Comparison of ENCODE assay signal across 30 cellular contexts in genomic region chr14:64934338-64934939, GRCh38. TPM values are rescaled to one million over a fixed set of nuclear protein-coding genes. Genes with fewer than 3 reads are reported as not detected.
DNase-seq lines count a peak whose midpoint lies in the region; ATAC-seq, FAIRE-seq and TF ChIP-seq lines count a peak whose summit lies in the region.
"Had no signal": no experiment of that assay in that cellular context is flagged by ENCODE, and none has a peak within 500 bp of the region (broad histone marks: within the 10 kb centered on the region; RNA-seq: fewer than 3 reads in every experiment).

No MANE protein-coding gene starts in this region.

- H3K4me3 ChIP-seq in psoas muscle: peak overlapping the region; percentile 2
- H3K4me3 ChIP-seq: GM12878, lung, smooth muscle cell, vagina had no signal

- H3K4me3 Mint-ChIP-seq in activated T-cell treated with anti-CD3 and anti-CD28 coated beads, Interleukin-2, amount 50 U/mL, for 72 hours: no peak overlapping the region
- no peak overlapping the region for H3K4me3 Mint-ChIP-seq in chondrocyte (ENCODE audit: unreplicated experiment)
- no peak overlapping the region for H3K4me3 Mint-ChIP-seq in glutamatergic neuron (ENCODE audit: unreplicated experiment)
- H3K4me3 Mint-ChIP-seq: activated B cell treated with CpG ODN at 0.5 μM for 24 hours had no signal

- peaks cover 58% of the 10 kb centered on the region for H3K4me1 ChIP-seq in psoas muscle

- FAIRE-seq in HTR-8/SVneo (lab: Jason Lieb, UNC): peak; percentile 84
- FAIRE-seq: astrocyte, D721Med, endothelial cell of umbilical vein, GM12878 had no signal

- no peak for TF ChIP-seq CTCF in chondrocyte (IDR thresholded peaks at IDR 0.05)
- TF ChIP-seq CTCF in psoas muscle (IDR thresholded peaks at IDR 0.05): no peak
- no peak for TF ChIP-seq CTCF in glutamatergic neuron (IDR thresholded peaks at IDR 0.05; ENCODE audit: partially characterized antibody, unreplicated experiment)

- no peaks in the 10 kb centered on the region for H3K9me3 ChIP-seq in psoas muscle
- H3K9me3 ChIP-seq: vagina had no signal

- DNase-seq in activated T-cell treated with anti-CD3 and anti-CD28 coated beads, Interleukin-2, amount 50 U/mL, for 72 hours: no peak
- no peak for DNase-seq in activated T-cell treated with anti-CD3 and anti-CD28 coated beads for 4 hours
- DNase-seq in HTR-8/SVneo (ENCODE audit: insufficient read length, low spot score): no peak
- DNase-seq in chondrocyte (ENCODE audit: low spot score): no peak
- DNase-seq in psoas muscle: no peak
- no peak for DNase-seq in glutamatergic neuron
- DNase-seq in NCI-H82 (lab: John Stamatoyannopoulos, UW): no peak
- DNase-seq in Kasumi-1 (lab: John Stamatoyannopoulos, UW): no peak
- DNase-seq: activated B cell treated with CpG ODN at 0.5 μM for 24 hours; activated CD4-positive, alpha-beta T cell treated with anti-CD3 and anti-CD28 coated beads, Interleukin-2, amount 50 U/mL, for 4 hours; activated CD8-positive, alpha-beta memory T cell treated with anti-CD3 and anti-CD28 coated beads, Interleukin-2, amount 50 U/mL, for 48 hours; activated naive CD4-positive, alpha-beta T cell; caudate nucleus; NCI-H1092; NCI-H187 treated with DMSO at 0.1 percent for 48 hours; NCI-H526 treated with DMSO at 0.1 percent for 48 hours; nucleus accumbens had no signal

- intact Hi-C loops in psoas muscle (cut with DNase I): loop anchor here in 1 of 2 donors (5.0 kb wide), 1 partner anchor 48 kb away; no protein-coding TSS in a partner anchor

- H3K9me3 Mint-ChIP-seq in activated T-cell treated with anti-CD3 and anti-CD28 coated beads, Interleukin-2, amount 50 U/mL, for 72 hours: no peaks in the 10 kb centered on the region
- H3K9me3 Mint-ChIP-seq in chondrocyte (ENCODE audit: low read depth): no peaks in the 10 kb centered on the region
- H3K9me3 Mint-ChIP-seq in glutamatergic neuron (ENCODE audit: unreplicated experiment): no peaks in the 10 kb centered on the region
- H3K9me3 Mint-ChIP-seq: activated B cell treated with CpG ODN at 0.5 μM for 24 hours had no signal

- H3K36me3 ChIP-seq in psoas muscle (ENCODE audit: insufficient read depth in 1 of 2, low read depth in 1 of 2): peaks cover 2 to 22% of the 10 kb centered on the region in 2 donors

- H3K27me3 ChIP-seq in psoas muscle (ENCODE audit: insufficient read depth in 3 of 3, low read length in 2 of 3): no peaks in the 10 kb centered on the region
- H3K27me3 ChIP-seq: vagina had no signal

- 11 to 16% (median 16%) methylated on average over 1 of the region's 1 CpG for WGBS in psoas muscle, 3 donors

- H3K27me3 Mint-ChIP-seq in activated T-cell treated with anti-CD3 and anti-CD28 coated beads, Interleukin-2, amount 50 U/mL, for 72 hours (ENCODE audit: low read depth): no peaks in the 10 kb centered on the region
- H3K27me3 Mint-ChIP-seq in chondrocyte (ENCODE audit: low read depth): no peaks in the 10 kb centered on the region
- no peaks in the 10 kb centered on the region for H3K27me3 Mint-ChIP-seq in glutamatergic neuron (ENCODE audit: unreplicated experiment)
- H3K27me3 Mint-ChIP-seq: activated B cell treated with CpG ODN at 0.5 μM for 24 hours had no signal

- peak overlapping the region; percentile 34 for H3K27ac Mint-ChIP-seq in activated T-cell treated with anti-CD3 and anti-CD28 coated beads, Interleukin-2, amount 50 U/mL, for 72 hours
- H3K27ac Mint-ChIP-seq in chondrocyte (ENCODE audit: unreplicated experiment): peak overlapping the region; percentile 22
- H3K27ac Mint-ChIP-seq in glutamatergic neuron (ENCODE audit: unreplicated experiment): no peak overlapping the region
- H3K27ac Mint-ChIP-seq: activated B cell treated with CpG ODN at 0.5 μM for 24 hours had no signal

- ATAC-seq in activated T-cell treated with anti-CD3 and anti-CD28 coated beads, Interleukin-2, amount 50 U/mL, for 72 hours (replicated peaks in 1 of 2): no peak
- ATAC-seq in psoas muscle: peak; percentile 84 to 89 (median 86)
- ATAC-seq: GM12878 had no signal

- peaks cover 46% of the 10 kb centered on the region for H3K4me1 Mint-ChIP-seq in activated T-cell treated with anti-CD3 and anti-CD28 coated beads, Interleukin-2, amount 50 U/mL, for 72 hours (ENCODE audit: low read depth)
- H3K4me1 Mint-ChIP-seq in chondrocyte (ENCODE audit: low read depth): peaks cover 46% of the 10 kb centered on the region
- H3K4me1 Mint-ChIP-seq in glutamatergic neuron (ENCODE audit: low read depth, unreplicated experiment): peaks cover 10% of the 10 kb centered on the region
- H3K4me1 Mint-ChIP-seq: activated B cell treated with CpG ODN at 0.5 μM for 24 hours had no signal

- peaks cover 3 to 23% of the 10 kb centered on the region in 2 donors for H3K36me3 Mint-ChIP-seq in activated T-cell treated with anti-CD3 and anti-CD28 coated beads, Interleukin-2, amount 50 U/mL, for 72 hours (ENCODE audit: insufficient read depth in 2 of 2)
- H3K36me3 Mint-ChIP-seq in chondrocyte (ENCODE audit: low read depth): peaks cover 12% of the 10 kb centered on the region
- no peaks in the 10 kb centered on the region for H3K36me3 Mint-ChIP-seq in glutamatergic neuron (ENCODE audit: unreplicated experiment)

- peak overlapping the region; percentile 72 for H3K27ac ChIP-seq in psoas muscle
- H3K27ac ChIP-seq: vagina had no signal

RNA-seq across cellular contexts. Expression of gene GPX2, which starts 8.1 kb away (rescaled TPM):
- total RNA-seq in activated T-cell treated with anti-CD3 and anti-CD28 coated beads, Interleukin-2, amount 50 U/mL, for 72 hours: not detected
- total RNA-seq in chondrocyte: not detected in 3 replicates
- not detected for total RNA-seq in psoas muscle
- polyA plus RNA-seq in psoas muscle: under 1 TPM in 2 of 3 donors, not detected in 1; 0.04 to 0.21 TPM
- 1.3 TPM for total RNA-seq in glutamatergic neuron (ENCODE audit: unreplicated experiment)
- total RNA-seq: activated B cell treated with CpG ODN at 0.5 μM for 24 hours, astrocyte, Daoy, dermis microvascular lymphatic vessel endothelial cell, endothelial cell of umbilical vein, glomerular endothelial cell, GM12878, H4, kidney epithelial cell, temporal lobe had no signal
- polyA plus RNA-seq: endothelial cell of umbilical vein, GM12878 had no signal

RNA-seq across cellular contexts. Expression of gene CHURC1, which starts 20.2 kb away (rescaled TPM):
- total RNA-seq in activated T-cell treated with anti-CD3 and anti-CD28 coated beads, Interleukin-2, amount 50 U/mL, for 72 hours: 10 to 100 TPM; 36.5 to 38.1 TPM
- 46.9 to 52.8 TPM (median 48.7 TPM) in 3 replicates for total RNA-seq in chondrocyte
- total RNA-seq in psoas muscle: 100 to 1,000 TPM in 2 of 4 donors, 10 to 100 TPM in 2; 77.9 to 112 (median 94.1) TPM
- polyA plus RNA-seq in psoas muscle: 10 to 100 TPM; 31.4 to 67.7 (median 53.4) TPM
- total RNA-seq in glutamatergic neuron (ENCODE audit: unreplicated experiment): 40.6 TPM

RNA-seq across cellular contexts. Expression of gene RAB15, which starts 37.7 kb away (rescaled TPM):
- total RNA-seq in activated T-cell treated with anti-CD3 and anti-CD28 coated beads, Interleukin-2, amount 50 U/mL, for 72 hours: 1 to 10 TPM; 4.4 to 6.0 TPM
- 60.9 to 98.4 TPM (median 92.3 TPM) in 3 replicates for total RNA-seq in chondrocyte
- 10 to 100 TPM; 18.0 to 61.9 (median 24.2) TPM for total RNA-seq in psoas muscle
- 1 to 10 TPM; 3.1 to 8.6 (median 3.3) TPM for polyA plus RNA-seq in psoas muscle
- total RNA-seq in glutamatergic neuron (ENCODE audit: unreplicated experiment): 79.5 TPM

RNA-seq across cellular contexts. Expression of gene FNTB, which starts 52.3 kb away (rescaled TPM):
- total RNA-seq in activated T-cell treated with anti-CD3 and anti-CD28 coated beads, Interleukin-2, amount 50 U/mL, for 72 hours: 10 to 100 TPM; 14.4 to 17.1 TPM
- total RNA-seq in chondrocyte (20.8 to 28.2 TPM (median 21.6 TPM) in 3 replicates), psoas muscle (10 to 100 TPM; 18.8 to 28.8 (median 20.1) TPM), glutamatergic neuron (ENCODE audit: unreplicated experiment) (15.2 TPM)
- 10 to 100 TPM; 10.2 to 25.4 (median 11.9) TPM for polyA plus RNA-seq in psoas muscle

RNA-seq across cellular contexts. Expression of gene SPTB, which starts 54.7 kb away (rescaled TPM):
- total RNA-seq in activated T-cell treated with anti-CD3 and anti-CD28 coated beads, Interleukin-2, amount 50 U/mL, for 72 hours: under 1 TPM; 0.23 to 0.70 TPM
- total RNA-seq in chondrocyte (1.5 to 7.2 TPM (median 6.6 TPM) in 3 replicates), psoas muscle (100 to 1,000 TPM; 374 to 540 (median 492) TPM), glutamatergic neuron (ENCODE audit: unreplicated experiment) (1.9 TPM)
- 100 to 1,000 TPM in 2 of 3 donors, 10 to 100 TPM in 1; 43.4 to 213 (median 153) TPM for polyA plus RNA-seq in psoas muscle

Comparison
In these comparisons a context has a peak if more than half of its experiments do, and no peak if none do; other contexts are left out.
1. ATAC-seq: peak in psoas muscle (4 of 4); none in activated T-cell treated with anti-CD3 and anti-CD28 coated beads, Interleukin-2, amount 50 U/mL, for 72 hours (0 of 2).